ENCODE assay signal across 1 cellular context in the genomic region with DNA sequence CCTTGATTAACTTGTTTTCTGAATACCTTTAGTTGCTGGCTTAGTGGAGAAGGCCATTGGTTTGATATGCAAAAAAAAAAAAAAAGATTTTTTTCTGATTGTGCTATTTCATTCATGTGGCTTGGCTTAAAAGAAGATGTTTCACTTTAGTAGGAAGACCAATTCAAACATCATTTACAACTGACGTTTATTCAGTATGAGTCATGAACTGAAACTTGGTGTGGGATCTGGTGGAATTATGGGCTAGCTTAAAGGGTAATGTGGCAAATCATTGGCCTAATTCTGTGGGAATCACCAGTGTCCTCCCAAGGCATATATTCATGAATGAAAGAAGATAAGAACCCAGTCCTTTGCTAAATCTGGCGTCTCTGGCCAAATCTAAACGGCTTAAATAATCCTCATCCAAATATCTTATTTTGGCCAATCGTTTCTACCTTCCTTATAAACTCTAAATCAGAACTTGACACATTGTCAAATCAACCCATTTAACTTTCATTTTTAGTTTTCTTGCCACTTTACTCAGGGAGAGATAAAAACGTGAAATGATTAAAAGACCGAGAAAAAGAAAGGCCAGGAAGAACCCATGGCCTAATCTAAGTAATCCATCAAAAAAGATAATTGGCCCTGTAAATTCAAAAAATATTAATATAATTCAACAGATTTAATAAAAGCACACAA.
TF ChIP-seq lines count a peak whose summit lies in the region.

No MANE protein-coding gene starts in this region.

TF ChIP-seq in GM12878, 131 proteins besides CTCF, POLR2A, EP300 and RAD21 (continued from another document):
- TF ChIP-seq, protein P1, sequence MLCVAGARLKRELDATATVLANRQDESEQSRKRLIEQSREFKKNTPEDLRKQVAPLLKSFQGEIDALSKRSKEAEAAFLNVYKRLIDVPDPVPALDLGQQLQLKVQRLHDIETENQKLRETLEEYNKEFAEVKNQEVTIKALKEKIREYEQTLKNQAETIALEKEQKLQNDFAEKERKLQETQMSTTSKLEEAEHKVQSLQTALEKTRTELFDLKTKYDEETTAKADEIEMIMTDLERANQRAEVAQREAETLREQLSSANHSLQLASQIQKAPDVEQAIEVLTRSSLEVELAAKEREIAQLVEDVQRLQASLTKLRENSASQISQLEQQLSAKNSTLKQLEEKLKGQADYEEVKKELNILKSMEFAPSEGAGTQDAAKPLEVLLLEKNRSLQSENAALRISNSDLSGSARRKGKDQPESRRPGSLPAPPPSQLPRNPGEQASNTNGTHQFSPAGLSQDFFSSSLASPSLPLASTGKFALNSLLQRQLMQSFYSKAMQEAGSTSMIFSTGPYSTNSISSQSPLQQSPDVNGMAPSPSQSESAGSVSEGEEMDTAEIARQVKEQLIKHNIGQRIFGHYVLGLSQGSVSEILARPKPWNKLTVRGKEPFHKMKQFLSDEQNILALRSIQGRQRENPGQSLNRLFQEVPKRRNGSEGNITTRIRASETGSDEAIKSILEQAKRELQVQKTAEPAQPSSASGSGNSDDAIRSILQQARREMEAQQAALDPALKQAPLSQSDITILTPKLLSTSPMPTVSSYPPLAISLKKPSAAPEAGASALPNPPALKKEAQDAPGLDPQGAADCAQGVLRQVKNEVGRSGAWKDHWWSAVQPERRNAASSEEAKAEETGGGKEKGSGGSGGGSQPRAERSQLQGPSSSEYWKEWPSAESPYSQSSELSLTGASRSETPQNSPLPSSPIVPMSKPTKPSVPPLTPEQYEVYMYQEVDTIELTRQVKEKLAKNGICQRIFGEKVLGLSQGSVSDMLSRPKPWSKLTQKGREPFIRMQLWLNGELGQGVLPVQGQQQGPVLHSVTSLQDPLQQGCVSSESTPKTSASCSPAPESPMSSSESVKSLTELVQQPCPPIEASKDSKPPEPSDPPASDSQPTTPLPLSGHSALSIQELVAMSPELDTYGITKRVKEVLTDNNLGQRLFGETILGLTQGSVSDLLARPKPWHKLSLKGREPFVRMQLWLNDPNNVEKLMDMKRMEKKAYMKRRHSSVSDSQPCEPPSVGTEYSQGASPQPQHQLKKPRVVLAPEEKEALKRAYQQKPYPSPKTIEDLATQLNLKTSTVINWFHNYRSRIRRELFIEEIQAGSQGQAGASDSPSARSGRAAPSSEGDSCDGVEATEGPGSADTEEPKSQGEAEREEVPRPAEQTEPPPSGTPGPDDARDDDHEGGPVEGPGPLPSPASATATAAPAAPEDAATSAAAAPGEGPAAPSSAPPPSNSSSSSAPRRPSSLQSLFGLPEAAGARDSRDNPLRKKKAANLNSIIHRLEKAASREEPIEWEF (IDR thresholded peaks at IDR 0.05; ENCODE audit: insufficient replicate concordance, low read depth, low read length): peak; percentile 54
- TF ChIP-seq FOXM1 (IDR thresholded peaks at IDR 0.05; ENCODE audit: low read depth, low read length) (peak; percentile 62; the same call in 1 of the 2 replicates), CHD2 (IDR thresholded peaks at IDR 0.05; ENCODE audit: borderline replicate concordance, low read depth, low read length) (peak; percentile 50; the same call in 1 of the 2 replicates), ATF7 (IDR thresholded peaks at IDR 0.05; ENCODE audit: low read depth) (peak; percentile 80; the same call in 1 of the 2 replicates), BHLHE40 (IDR thresholded peaks at IDR 0.05; ENCODE audit: borderline replicate concordance in 1 of 2, low read depth in 2 of 2, low read length in 1 of 2) (peak in 1 of 2 experiments; percentile 36; a peak in 2 of 4 replicates), ZNF384 (IDR thresholded peaks at IDR 0.05; ENCODE audit: borderline replicate concordance, low read depth, low read length) (peak; percentile 87), MTA2 (IDR thresholded peaks at IDR 0.05; ENCODE audit: low read depth) (peak; percentile 90), NFIC (IDR thresholded peaks at IDR 0.05; ENCODE audit: low read depth, low read length) (peak; percentile 78), RBBP5 (conservative IDR thresholded peaks at IDR 0.05) (no peak), ZBTB4 (CRISPR knock-in tag; IDR thresholded peaks at IDR 0.05) (no peak), ZNF207 (IDR thresholded peaks at IDR 0.05; ENCODE audit: borderline replicate concordance) (no peak), IKZF1 (conservative IDR thresholded peaks at IDR 0.05) (peak; percentile 95), TBL1XR1 (IDR thresholded peaks at IDR 0.05; ENCODE audit: low read depth, low read length) (no peak), EED (IDR thresholded peaks at IDR 0.05; ENCODE audit: low read depth) (peak; percentile 83; the same call in 1 of the 2 replicates), RELB (IDR thresholded peaks at IDR 0.05; ENCODE audit: low read depth) (peak; percentile 82; the same call in 1 of the 2 replicates), ZBTB33 (IDR thresholded peaks at IDR 0.05) (no peak), STAT3 (IDR thresholded peaks at IDR 0.05; ENCODE audit: low read depth, low read length) (0 out of 2 replicates have a peak, but pooled peaks have one; percentile 25), GATAD2B (conservative IDR thresholded peaks at IDR 0.05; ENCODE audit: low read depth) (peak; percentile 78; the same call in 1 of the 2 replicates), RUNX3 (IDR thresholded peaks at IDR 0.05; ENCODE audit: low read length) (peak; percentile 82), CREM (IDR thresholded peaks at IDR 0.05; ENCODE audit: low read depth) (peak; percentile 50; the same call in 1 of the 2 replicates), DPF2 (IDR thresholded peaks at IDR 0.05) (peak; percentile 82), ATF2 (IDR thresholded peaks at IDR 0.05; ENCODE audit: low read length) (peak; percentile 54; the same call in 1 of the 2 replicates), JUND (IDR thresholded peaks at IDR 0.05; ENCODE audit: low read depth, low read length) (peak; percentile 61; the same call in 1 of the 2 replicates), SMAD1 (IDR thresholded peaks at IDR 0.05; ENCODE audit: low read depth, partially characterized antibody) (peak; percentile 19), BMI1 (IDR thresholded peaks at IDR 0.05; ENCODE audit: borderline replicate concordance) (no peak), ZBED1 (IDR thresholded peaks at IDR 0.05; ENCODE audit: borderline replicate concordance) (peak; percentile 63; the same call in 1 of the 2 replicates), MTA3 (IDR thresholded peaks at IDR 0.05; ENCODE audit: borderline replicate concordance, low read length) (peak; percentile 56; the same call in 1 of the 2 replicates), NBN (IDR thresholded peaks at IDR 0.05) (peak; percentile 28; the same call in 1 of the 2 replicates), NFXL1 (IDR thresholded peaks at IDR 0.05; ENCODE audit: borderline replicate concordance) (no peak)
- TF ChIP-seq, protein P2, sequence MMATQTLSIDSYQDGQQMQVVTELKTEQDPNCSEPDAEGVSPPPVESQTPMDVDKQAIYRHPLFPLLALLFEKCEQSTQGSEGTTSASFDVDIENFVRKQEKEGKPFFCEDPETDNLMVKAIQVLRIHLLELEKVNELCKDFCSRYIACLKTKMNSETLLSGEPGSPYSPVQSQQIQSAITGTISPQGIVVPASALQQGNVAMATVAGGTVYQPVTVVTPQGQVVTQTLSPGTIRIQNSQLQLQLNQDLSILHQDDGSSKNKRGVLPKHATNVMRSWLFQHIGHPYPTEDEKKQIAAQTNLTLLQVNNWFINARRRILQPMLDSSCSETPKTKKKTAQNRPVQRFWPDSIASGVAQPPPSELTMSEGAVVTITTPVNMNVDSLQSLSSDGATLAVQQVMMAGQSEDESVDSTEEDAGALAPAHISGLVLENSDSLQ (IDR thresholded peaks at IDR 0.05): peak; percentile 43; the same call in 1 of the 2 replicates
- TF ChIP-seq, protein P3, sequence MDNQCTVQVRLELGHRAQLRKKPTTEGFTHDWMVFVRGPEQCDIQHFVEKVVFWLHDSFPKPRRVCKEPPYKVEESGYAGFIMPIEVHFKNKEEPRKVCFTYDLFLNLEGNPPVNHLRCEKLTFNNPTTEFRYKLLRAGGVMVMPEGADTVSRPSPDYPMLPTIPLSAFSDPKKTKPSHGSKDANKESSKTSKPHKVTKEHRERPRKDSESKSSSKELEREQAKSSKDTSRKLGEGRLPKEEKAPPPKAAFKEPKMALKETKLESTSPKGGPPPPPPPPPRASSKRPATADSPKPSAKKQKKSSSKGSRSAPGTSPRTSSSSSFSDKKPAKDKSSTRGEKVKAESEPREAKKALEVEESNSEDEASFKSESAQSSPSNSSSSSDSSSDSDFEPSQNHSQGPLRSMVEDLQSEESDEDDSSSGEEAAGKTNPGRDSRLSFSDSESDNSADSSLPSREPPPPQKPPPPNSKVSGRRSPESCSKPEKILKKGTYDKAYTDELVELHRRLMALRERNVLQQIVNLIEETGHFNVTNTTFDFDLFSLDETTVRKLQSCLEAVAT (IDR thresholded peaks at IDR 0.05): 0 out of 2 replicates have a peak, but pooled peaks have one; percentile 45
